Comparison of ENCODE assay signal across 26 cellular contexts in the genomic region with DNA sequence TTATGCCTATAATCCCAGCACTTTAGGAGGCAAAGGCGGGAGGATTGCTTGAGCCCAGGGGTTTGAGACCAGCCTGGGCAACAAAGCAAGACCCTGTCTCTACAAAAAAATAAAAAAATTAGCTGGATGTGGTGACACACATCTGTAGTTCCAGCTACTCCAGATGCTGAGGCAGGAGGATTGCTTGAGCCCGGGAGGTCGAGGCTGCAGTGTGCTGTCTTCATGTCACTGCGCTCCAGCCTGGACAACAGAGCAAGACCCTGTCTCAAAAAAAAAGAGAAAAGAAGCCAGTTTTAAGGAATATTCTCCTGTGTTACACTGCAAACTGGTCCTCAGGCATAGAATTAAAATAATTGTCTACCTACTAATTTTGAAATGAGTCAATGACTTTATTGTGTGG.
"Had no signal": no experiment of that assay in that cellular context is flagged by ENCODE, and none has a peak within 500 bp of the region (broad histone marks: within the 10 kb centered on the region; RNA-seq: fewer than 3 reads in every experiment).

No MANE protein-coding gene starts in this region.

- DNase-seq: colonic mucosa; cortex of kidney; effector CD8-positive, alpha-beta T cell; effector memory CD8-positive, alpha-beta T cell; endodermal cell; erythroblast; esophagus squamous epithelium; foreskin fibroblast; foreskin melanocyte; gastrocnemius medialis; glutamatergic neuron; head of caudate nucleus; heart right ventricle; hippocampal formation; left cardiac atrium; left lung; left ventricle myocardium superior; lower lobe of right lung; mesenchymal stem cell; mucosa of descending colon; naive B cell had no signal

- H3K4me1 ChIP-seq: colonic mucosa, gastrocnemius medialis, heart right ventricle, lower lobe of right lung had no signal

- H3K36me3 ChIP-seq: colonic mucosa had no signal

- FAIRE-seq: endometrium, islet of Langerhans, keratinocyte had no signal

- H3K4me3 ChIP-seq: colonic mucosa, esophagus squamous epithelium, gastrocnemius medialis, heart right ventricle, left lung, lower lobe of right lung, mucosa of descending colon had no signal

- ATAC-seq: effector memory CD8-positive, alpha-beta T cell; esophagus mucosa; gastrocnemius medialis; heart right ventricle; left cardiac atrium; left lung; left ventricle myocardium superior; lower lobe of right lung; mucosa of descending colon had no signal

- H3K27ac ChIP-seq: colonic mucosa, epithelial cell of prostate, esophagus squamous epithelium, gastrocnemius medialis, heart right ventricle, left lung, lower lobe of right lung had no signal

- H3K27me3 ChIP-seq: colonic mucosa, esophagus squamous epithelium, gastrocnemius medialis, heart right ventricle, left lung had no signal

- H3K9me3 ChIP-seq: colonic mucosa, esophagus squamous epithelium, gastrocnemius medialis, left lung, lower lobe of right lung, mucosa of descending colon had no signal
